ENCODE assay signal across 8 cellular contexts in genomic region chr5:172707285-172708182, GRCh38.
A peak's percentile ranks its signal among the peaks of the same experiment; 100 is the strongest.
DNase-seq lines count a peak whose midpoint lies in the region; ATAC-seq, FAIRE-seq and TF ChIP-seq lines count a peak whose summit lies in the region.

No MANE protein-coding gene starts in this region.

- H3K4me1 ChIP-seq in BLaER1 treated with 17β-estradiol and CSF1 and Interleukin-3, amounts not matched to agents 10 nM and 100 nM, result peaks cover 11 to 70% (median 51%) of the 10 kb centered on the region in 10 experiments
- H3K4me1 ChIP-seq in PC-3 (ENCODE audit: insufficient read depth, low read length) (peaks cover 4% of the 10 kb centered on the region; the same call in 1 of the 2 replicates), pancreas (no peaks in the 10 kb centered on the region)

- WGBS in pancreas, 2 donors, result 53% methylated on average over 18 of the region's 18 CpGs
- 46 to 47% methylated on average over 18 of the region's 18 CpGs for WGBS in lower leg skin, 2 donors

- no peaks in the 10 kb centered on the region for H3K79me2 ChIP-seq in PC-3 (ENCODE audit: low read length)

- POLR2A ChIA-PET in PC-3 (lab: Charles Lee; ENCODE audit: unreplicated experiment), result interaction anchor here (0.6 to 0.7 kb wide), 2 partner anchors 25 to 45 kb away, joined by 3 to 4 read pairs; no protein-coding TSS in a partner anchor

- H3F3A ChIP-seq in PC-3 (ENCODE audit: low read length, unreplicated experiment), result no peaks in the 10 kb centered on the region

- intact Hi-C loops in PC-3 (cut with micrococcal nuclease), result loop anchor here (2.0 to 10.0 kb wide), 5 partner anchors 251 to 1607 kb away; partner anchors contain the start of genes BNIP1, BOD1 and RPL26L1
- intact Hi-C loops in pancreas (cut with DNase I), result loop anchor here in 1 of 3 donors (10.0 kb wide), 1 partner anchor 223 kb away; no protein-coding TSS in a partner anchor
- intact Hi-C loops in lower leg skin (cut with DNase I; ENCODE audit: low total_unique reads), result no loop called here

- TF ChIP-seq CTCF in PC-3 (conservative IDR thresholded peaks at IDR 0.05; ENCODE audit: low read depth, low read length) (peak; percentile 88), epithelial cell of proximal tubule (conservative IDR thresholded peaks at IDR 0.05; ENCODE audit: low read depth, low read length) (peak; percentile 79), pancreas (IDR thresholded peaks at IDR 0.05) (peak in 1 of 4 donors; percentile 7), lower leg skin (IDR thresholded peaks at IDR 0.05) (no peak)

- CTCF ChIA-PET in PC-3 (lab: Charles Lee), result interaction anchor here (0.5 to 1.1 kb wide), 12 partner anchors 186 to 1418 kb away, joined by 3 to 12 read pairs (median 4); partner anchors contain the start of gene RPL26L1

- no peaks in the 10 kb centered on the region for H3K27me3 ChIP-seq in BLaER1 treated with 17β-estradiol and CSF1 and Interleukin-3, amounts not matched to agents 10 nM and 100 nM
- H3K27me3 ChIP-seq in H7 (ENCODE audit: control insufficient read depth, insufficient read depth, low read length) (no peaks in the 10 kb centered on the region), PC-3 (ENCODE audit: low read length) (no peaks in the 10 kb centered on the region), pancreas (no peaks in the 10 kb centered on the region)

- no peak for TF ChIP-seq POLR2A in lower leg skin (IDR thresholded peaks at IDR 0.05)

- H3K9ac ChIP-seq in BLaER1 treated with 17β-estradiol and CSF1 and Interleukin-3, amounts not matched to agents 10 nM and 100 nM, result peak overlapping the region in 9 of 11 experiments; percentile 8 to 75 (median 49); a peak in 15 of 22 replicates
- H3K9ac ChIP-seq in PC-3 (ENCODE audit: low read length), result no peak overlapping the region

- H3K9me3 ChIP-seq in BLaER1 treated with 17β-estradiol and CSF1 and Interleukin-3, amounts not matched to agents 10 nM and 100 nM (replicated peaks in 1 of 11), result no peaks in the 10 kb centered on the region
- H3K9me3 ChIP-seq in PC-3 (ENCODE audit: low read length) (no peaks in the 10 kb centered on the region), pancreas (no peaks in the 10 kb centered on the region)

- no peaks in the 10 kb centered on the region for H3K9me2 ChIP-seq in PC-3 (replicated peaks; ENCODE audit: low read length)

- ATAC-seq in PC-3 (peak; percentile 99), pancreas (peak in 3 of 4 donors; percentile 67 to 72 (median 72)), HG03097 (IDR thresholded peaks at IDR 0.05; ENCODE audit: low FRiP score, unreplicated experiment) (no peak)

- no peaks in the 10 kb centered on the region for H3K36me3 ChIP-seq in BLaER1 treated with 17β-estradiol and CSF1 and Interleukin-3, amounts not matched to agents 10 nM and 100 nM
- H3K36me3 ChIP-seq in H7 (replicated peaks; ENCODE audit: control insufficient read depth, insufficient read depth, low read length), result no peaks in the 10 kb centered on the region
- no peaks in the 10 kb centered on the region for H3K36me3 ChIP-seq in PC-3 (ENCODE audit: low read depth, low read length)
- H3K36me3 ChIP-seq in pancreas, result no peaks in the 10 kb centered on the region

- no TSS peak for BruUV-seq in PC-3 (replicated peaks; lab: Mats Ljungman, UMichigan)

- H3K4me3 ChIP-seq in BLaER1 treated with 17β-estradiol and CSF1 and Interleukin-3, amounts not matched to agents 10 nM and 100 nM, result 0 out of 20 replicates have a peak overlapping the region, but pooled peaks of 1 of the 10 experiments have one; percentile 6
- H3K4me3 ChIP-seq in H7 (ENCODE audit: insufficient read depth, low read depth, low read length) (no peak overlapping the region), PC-3 (ENCODE audit: low read length) (peak overlapping the region; percentile 25; the same call in 1 of the 2 replicates), epithelial cell of proximal tubule (ENCODE audit: low read depth, low read length) (no peak overlapping the region), pancreas (no peak overlapping the region), lower leg skin (ENCODE audit: low read depth, poor library complexity, severe bottlenecking) (no peak overlapping the region)

- H3K27ac ChIP-seq in BLaER1 treated with 17β-estradiol and CSF1 and Interleukin-3, amounts not matched to agents 10 nM and 100 nM, result peak overlapping the region in 6 of 11 experiments; percentile 56 to 82 (median 78); a peak in 11 of 22 replicates
- H3K27ac ChIP-seq in PC-3 (ENCODE audit: low read length) (no peak overlapping the region), pancreas (no peak overlapping the region)

- no peaks in the 10 kb centered on the region for H4K20me1 ChIP-seq in BLaER1 treated with 17β-estradiol and CSF1 and Interleukin-3, amounts not matched to agents 10 nM and 100 nM
- H4K20me1 ChIP-seq in PC-3 (ENCODE audit: low read length), result no peaks in the 10 kb centered on the region

- FAIRE-seq in pancreas (lab: Jason Lieb, UNC), result no peak

- peak; percentile 78 for DNase-seq in H7
- peak; percentile 77 for DNase-seq in PC-3
- DNase-seq in epithelial cell of proximal tubule (ENCODE audit: low read depth), result no peak
- DNase-seq in pancreas, result peak in 1 of 6 donors; percentile 58
- DNase-seq in lower leg skin (ENCODE audit: low spot score in 2 of 2), result no peak
- DNase-seq in NCI-H2107 treated with DMSO at 0.1 percent for 48 hours (lab: John Stamatoyannopoulos, UW; ENCODE audit: unreplicated experiment), result no peak

- H2AFZ ChIP-seq in PC-3 (ENCODE audit: low read length), result peak overlapping the region; percentile 60

- peak overlapping the region; percentile 61 to 94 (median 78) for H3K4me2 ChIP-seq in BLaER1 treated with 17β-estradiol and CSF1 and Interleukin-3, amounts not matched to agents 10 nM and 100 nM
- H3K4me2 ChIP-seq in PC-3 (ENCODE audit: low read length), result peak overlapping the region; percentile 56

Comparison
In these comparisons a context has a peak if more than half of its experiments do, and no peak if none do; other contexts are left out.
1. H3K27ac ChIP-seq: peak in BLaER1 treated with 17β-estradiol and CSF1 and Interleukin-3, amounts not matched to agents 10 nM and 100 nM (6 of 11); none in PC-3 (single experiment) and pancreas (0 of 4).
2. DNase-seq: peak in H7 (single experiment) and PC-3 (single experiment); none in epithelial cell of proximal tubule (single experiment), lower leg skin (0 of 2) and NCI-H2107 treated with DMSO at 0.1 percent for 48 hours (single experiment).
3. CTCF ChIP-seq: peak in PC-3 (single experiment) and epithelial cell of proximal tubule (single experiment); none in lower leg skin (0 of 3).